In the genomic region with DNA sequence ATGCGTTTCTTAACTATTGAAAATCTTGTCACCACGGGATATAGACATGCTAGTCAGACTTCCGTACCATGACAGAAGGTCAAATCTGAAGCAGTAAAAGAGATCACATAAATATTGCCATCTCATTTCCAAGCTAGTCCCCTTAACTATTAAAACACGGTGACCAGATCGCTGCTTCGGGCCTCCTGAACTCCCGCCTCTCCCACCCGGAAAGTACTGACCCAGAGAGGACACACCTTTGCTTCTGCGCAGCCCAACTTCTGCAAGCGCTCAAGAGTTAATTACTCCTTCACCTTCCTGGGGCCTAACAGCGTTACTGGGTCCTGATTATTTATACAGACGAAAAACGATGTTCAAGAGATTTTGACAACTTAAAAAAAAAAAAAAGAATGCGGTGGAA, we compare ENCODE assay signal across 8 cellular contexts. TPM values are rescaled to one million over a fixed set of nuclear protein-coding genes. Genes with fewer than 3 reads are reported as not detected.
DNase-seq lines count a peak whose midpoint lies in the region; ATAC-seq, FAIRE-seq and TF ChIP-seq lines count a peak whose summit lies in the region.

No MANE protein-coding gene starts in this region.

- H3K4me3 Mint-ChIP-seq in stimulated activated naive CD8-positive, alpha-beta T cell treated with anti-CD3 and anti-CD28 coated beads, Interleukin-15, Interleukin-2, amounts not matched to agents 100 ng/mL and 50 ng/mL, for 24 hours = peak overlapping the region; percentile 79
- H3K4me3 Mint-ChIP-seq in activated naive CD8-positive, alpha-beta T cell treated with anti-CD3 and anti-CD28 coated beads for 36 hours = peak overlapping the region; percentile 84

- H3K36me3 Mint-ChIP-seq in stimulated activated naive CD8-positive, alpha-beta T cell treated with anti-CD3 and anti-CD28 coated beads, Interleukin-15, Interleukin-2, amounts not matched to agents 100 ng/mL and 50 ng/mL, for 24 hours (ENCODE audit: low read depth) = peaks cover 9% of the 10 kb centered on the region
- peaks cover 2% of the 10 kb centered on the region for H3K36me3 Mint-ChIP-seq in activated naive CD8-positive, alpha-beta T cell treated with anti-CD3 and anti-CD28 coated beads for 36 hours

- FAIRE-seq in GM12892 (lab: Jason Lieb, UNC) = no peak

- H3K27me3 ChIP-seq in thoracic aorta (replicated peaks; ENCODE audit: insufficient read depth) = no peaks in the 10 kb centered on the region

- H3K4me3 ChIP-seq in thoracic aorta = peak overlapping the region; percentile 79

- H3K9me3 ChIP-seq in thoracic aorta = no peaks in the 10 kb centered on the region

- no peak for TF ChIP-seq POLR2A in GM12892 (IDR thresholded peaks at IDR 0.05; ENCODE audit: low read depth, low read length)

- DNase-seq in stimulated activated naive CD8-positive, alpha-beta T cell treated with anti-CD3 and anti-CD28 coated beads, Interleukin-15, Interleukin-2, amounts not matched to agents 100 U/mL and 50 U/mL, for 24 hours = no peak
- no peak for DNase-seq in activated naive CD8-positive, alpha-beta T cell treated with anti-CD3 and anti-CD28 coated beads for 36 hours
- peak; percentile 51 for DNase-seq in left kidney (ENCODE audit: low read depth, low spot score)
- no peak for DNase-seq in thoracic aorta (ENCODE audit: low spot score)
- DNase-seq in NCI-H226 = no peak
- no peak for DNase-seq in central memory CD4-positive, alpha-beta T cell
- DNase-seq in GM12892 (ENCODE audit: insufficient read length) = no peak

- no peak overlapping the region for H3K27ac Mint-ChIP-seq in stimulated activated naive CD8-positive, alpha-beta T cell treated with anti-CD3 and anti-CD28 coated beads, Interleukin-15, Interleukin-2, amounts not matched to agents 100 ng/mL and 50 ng/mL, for 24 hours
- H3K27ac Mint-ChIP-seq in activated naive CD8-positive, alpha-beta T cell treated with anti-CD3 and anti-CD28 coated beads for 36 hours = no peak overlapping the region

- H3K36me3 ChIP-seq in thoracic aorta = no peaks in the 10 kb centered on the region

- peak overlapping the region; percentile 88 to 92 for H3K27ac ChIP-seq in thoracic aorta

- peaks cover 45% of the 10 kb centered on the region for H3K27me3 Mint-ChIP-seq in stimulated activated naive CD8-positive, alpha-beta T cell treated with anti-CD3 and anti-CD28 coated beads, Interleukin-15, Interleukin-2, amounts not matched to agents 100 ng/mL and 50 ng/mL, for 24 hours
- H3K27me3 Mint-ChIP-seq in activated naive CD8-positive, alpha-beta T cell treated with anti-CD3 and anti-CD28 coated beads for 36 hours = peaks cover 44% of the 10 kb centered on the region

- no peak for TF ChIP-seq CTCF in thoracic aorta (IDR thresholded peaks at IDR 0.05)

- H3K4me1 Mint-ChIP-seq in stimulated activated naive CD8-positive, alpha-beta T cell treated with anti-CD3 and anti-CD28 coated beads, Interleukin-15, Interleukin-2, amounts not matched to agents 100 ng/mL and 50 ng/mL, for 24 hours (ENCODE audit: low read depth) = peaks cover 16% of the 10 kb centered on the region
- H3K4me1 Mint-ChIP-seq in activated naive CD8-positive, alpha-beta T cell treated with anti-CD3 and anti-CD28 coated beads for 36 hours = peaks cover 15% of the 10 kb centered on the region

- no peaks in the 10 kb centered on the region for H3K9me3 Mint-ChIP-seq in stimulated activated naive CD8-positive, alpha-beta T cell treated with anti-CD3 and anti-CD28 coated beads, Interleukin-15, Interleukin-2, amounts not matched to agents 100 ng/mL and 50 ng/mL, for 24 hours
- no peaks in the 10 kb centered on the region for H3K9me3 Mint-ChIP-seq in activated naive CD8-positive, alpha-beta T cell treated with anti-CD3 and anti-CD28 coated beads for 36 hours

- no peak for ATAC-seq in stimulated activated naive CD8-positive, alpha-beta T cell treated with anti-CD3 and anti-CD28 coated beads, Interleukin-15, Interleukin-2, amounts not matched to agents 100 U/mL and 50 U/mL, for 24 hours
- ATAC-seq in thoracic aorta (ENCODE audit: insufficient number of reproducible peaks, low FRiP score, low read depth) = no peak

- H3K4me1 ChIP-seq in thoracic aorta (ENCODE audit: control insufficient read depth in 1 of 2, low read depth in 2 of 2) = peaks cover 27 to 41% of the 10 kb centered on the region in 2 donors

RNA-seq across cellular contexts. Expression of a gene that starts 0.7 kb away (rescaled TPM):
- 1 to 10 TPM; 5.6 to 6.6 TPM for total RNA-seq in activated naive CD8-positive, alpha-beta T cell treated with anti-CD3 and anti-CD28 coated beads for 36 hours
- total RNA-seq in thoracic aorta = 100 to 1,000 TPM; 225 to 231 TPM
- polyA plus RNA-seq in GM12892 (2012; ENCODE audit: missing spikeins) = 1.3 TPM

RNA-seq across cellular contexts. Expression of a gene that starts 29.3 kb away (rescaled TPM):
- total RNA-seq in activated naive CD8-positive, alpha-beta T cell treated with anti-CD3 and anti-CD28 coated beads for 36 hours = 100 to 1,000 TPM; 247 to 252 TPM
- total RNA-seq in thoracic aorta = 10 to 100 TPM; 17.3 to 20.1 TPM
- 130 TPM for polyA plus RNA-seq in GM12892 (2012; ENCODE audit: missing spikeins)

Comparison
In these comparisons a context has a peak if more than half of its experiments do, and no peak if none do; other contexts are left out.
1. RNA of a gene that starts 0.7 kb away (total RNA-seq): 225 to 231 TPM in thoracic aorta; 5.6 to 6.6 TPM in activated naive CD8-positive, alpha-beta T cell treated with anti-CD3 and anti-CD28 coated beads for 36 hours; every median in the first group is over 10 times any median in the second.
2. RNA of a gene that starts 29.3 kb away (total RNA-seq): 247 to 252 TPM in activated naive CD8-positive, alpha-beta T cell treated with anti-CD3 and anti-CD28 coated beads for 36 hours; 17.3 to 20.1 TPM in thoracic aorta; every median in the first group is over 10 times any median in the second.